Comparison of ENCODE assay signal across 1 cellular context in the genomic region with DNA sequence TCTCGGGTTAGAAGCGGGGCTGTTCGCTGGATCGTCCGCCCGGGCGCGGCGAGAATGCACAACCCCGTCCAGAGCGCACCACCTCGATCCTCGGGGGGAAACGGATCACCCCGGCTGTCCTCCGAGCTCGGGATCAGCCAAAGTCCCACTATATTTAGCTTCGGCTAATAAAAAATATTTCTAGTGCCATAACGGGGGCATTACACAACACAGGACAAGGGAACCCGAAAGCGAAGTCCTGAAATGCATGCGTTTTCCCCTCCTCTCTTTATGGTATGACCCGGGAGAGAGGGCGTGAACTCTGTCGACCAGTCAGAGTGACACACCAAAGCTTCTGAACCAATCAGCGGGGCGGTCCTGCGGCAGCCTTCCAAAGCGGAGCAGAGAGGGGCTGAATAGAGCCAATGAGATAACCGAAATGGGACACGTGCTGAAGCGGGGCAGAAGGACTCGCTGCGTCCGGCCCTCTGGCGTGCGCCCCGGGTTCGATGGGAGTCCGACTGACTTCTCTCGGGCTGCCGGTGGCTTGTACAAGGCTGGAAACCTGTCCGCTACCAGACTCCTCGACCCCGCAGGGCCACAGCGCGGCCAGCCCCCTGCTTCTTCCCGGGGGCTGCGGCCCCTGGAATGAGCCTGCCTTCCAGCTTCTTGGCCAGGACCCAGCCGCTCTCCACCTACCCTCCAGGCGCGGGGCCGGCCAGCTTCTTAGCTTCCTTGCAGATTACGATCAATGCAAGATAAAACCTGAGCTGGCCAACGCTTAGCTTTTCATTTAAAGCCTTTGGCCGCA.
TF ChIP-seq lines count a peak whose summit lies in the region.

A gene with protein sequence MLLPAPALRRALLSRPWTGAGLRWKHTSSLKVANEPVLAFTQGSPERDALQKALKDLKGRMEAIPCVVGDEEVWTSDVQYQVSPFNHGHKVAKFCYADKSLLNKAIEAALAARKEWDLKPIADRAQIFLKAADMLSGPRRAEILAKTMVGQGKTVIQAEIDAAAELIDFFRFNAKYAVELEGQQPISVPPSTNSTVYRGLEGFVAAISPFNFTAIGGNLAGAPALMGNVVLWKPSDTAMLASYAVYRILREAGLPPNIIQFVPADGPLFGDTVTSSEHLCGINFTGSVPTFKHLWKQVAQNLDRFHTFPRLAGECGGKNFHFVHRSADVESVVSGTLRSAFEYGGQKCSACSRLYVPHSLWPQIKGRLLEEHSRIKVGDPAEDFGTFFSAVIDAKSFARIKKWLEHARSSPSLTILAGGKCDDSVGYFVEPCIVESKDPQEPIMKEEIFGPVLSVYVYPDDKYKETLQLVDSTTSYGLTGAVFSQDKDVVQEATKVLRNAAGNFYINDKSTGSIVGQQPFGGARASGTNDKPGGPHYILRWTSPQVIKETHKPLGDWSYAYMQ (minus strand): TSS at position 33 of the 790 bp plus-strand sequence. CDS start 32 bp downstream, at position 1.

TF ChIP-seq in WTC11, 78 proteins besides CTCF, POLR2A, EP300 and RAD21 (continued from another document):
- TF ChIP-seq, protein P1, sequence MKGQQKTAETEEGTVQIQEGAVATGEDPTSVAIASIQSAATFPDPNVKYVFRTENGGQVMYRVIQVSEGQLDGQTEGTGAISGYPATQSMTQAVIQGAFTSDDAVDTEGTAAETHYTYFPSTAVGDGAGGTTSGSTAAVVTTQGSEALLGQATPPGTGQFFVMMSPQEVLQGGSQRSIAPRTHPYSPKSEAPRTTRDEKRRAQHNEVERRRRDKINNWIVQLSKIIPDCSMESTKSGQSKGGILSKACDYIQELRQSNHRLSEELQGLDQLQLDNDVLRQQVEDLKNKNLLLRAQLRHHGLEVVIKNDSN (CRISPR knock-in tag; IDR thresholded peaks at IDR 0.05), result peak; percentile 97
- TF ChIP-seq MYBL2 (CRISPR knock-in tag; IDR thresholded peaks at IDR 0.05), result 0 out of 2 replicates have a peak, but pooled peaks have one; percentile 28
- TF ChIP-seq ZNF232 (CRISPR knock-in tag; IDR thresholded peaks at IDR 0.05), result 0 out of 2 replicates have a peak, but pooled peaks have one; percentile 42
- TF ChIP-seq, protein P2, sequence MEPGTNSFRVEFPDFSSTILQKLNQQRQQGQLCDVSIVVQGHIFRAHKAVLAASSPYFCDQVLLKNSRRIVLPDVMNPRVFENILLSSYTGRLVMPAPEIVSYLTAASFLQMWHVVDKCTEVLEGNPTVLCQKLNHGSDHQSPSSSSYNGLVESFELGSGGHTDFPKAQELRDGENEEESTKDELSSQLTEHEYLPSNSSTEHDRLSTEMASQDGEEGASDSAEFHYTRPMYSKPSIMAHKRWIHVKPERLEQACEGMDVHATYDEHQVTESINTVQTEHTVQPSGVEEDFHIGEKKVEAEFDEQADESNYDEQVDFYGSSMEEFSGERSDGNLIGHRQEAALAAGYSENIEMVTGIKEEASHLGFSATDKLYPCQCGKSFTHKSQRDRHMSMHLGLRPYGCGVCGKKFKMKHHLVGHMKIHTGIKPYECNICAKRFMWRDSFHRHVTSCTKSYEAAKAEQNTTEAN (CRISPR knock-in tag; IDR thresholded peaks at IDR 0.05), result no peak
- TF ChIP-seq, protein P3, sequence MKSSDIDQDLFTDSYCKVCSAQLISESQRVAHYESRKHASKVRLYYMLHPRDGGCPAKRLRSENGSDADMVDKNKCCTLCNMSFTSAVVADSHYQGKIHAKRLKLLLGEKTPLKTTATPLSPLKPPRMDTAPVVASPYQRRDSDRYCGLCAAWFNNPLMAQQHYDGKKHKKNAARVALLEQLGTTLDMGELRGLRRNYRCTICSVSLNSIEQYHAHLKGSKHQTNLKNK (CRISPR knock-in tag; IDR thresholded peaks at IDR 0.05), result no peak
- TF ChIP-seq SP1 (CRISPR knock-in tag; conservative IDR thresholded peaks at IDR 0.05), result peak; percentile 7; the same call in 1 of the 2 replicates
- TF ChIP-seq ZNF138 (CRISPR knock-in tag; conservative IDR thresholded peaks at IDR 0.05), result no peak
- peak; percentile 73; the same call in 1 of the 2 replicates for TF ChIP-seq TEAD1 (CRISPR knock-in tag; IDR thresholded peaks at IDR 0.05)
- TF ChIP-seq RORB (CRISPR knock-in tag; IDR thresholded peaks at IDR 0.05), result no peak
- TF ChIP-seq NR3C1 (CRISPR knock-in tag; conservative IDR thresholded peaks at IDR 0.05; ENCODE audit: low read depth), result no peak
- TF ChIP-seq ZBTB21 (CRISPR knock-in tag; IDR thresholded peaks at IDR 0.05; ENCODE audit: borderline replicate concordance), result no peak
- TF ChIP-seq, protein P4, sequence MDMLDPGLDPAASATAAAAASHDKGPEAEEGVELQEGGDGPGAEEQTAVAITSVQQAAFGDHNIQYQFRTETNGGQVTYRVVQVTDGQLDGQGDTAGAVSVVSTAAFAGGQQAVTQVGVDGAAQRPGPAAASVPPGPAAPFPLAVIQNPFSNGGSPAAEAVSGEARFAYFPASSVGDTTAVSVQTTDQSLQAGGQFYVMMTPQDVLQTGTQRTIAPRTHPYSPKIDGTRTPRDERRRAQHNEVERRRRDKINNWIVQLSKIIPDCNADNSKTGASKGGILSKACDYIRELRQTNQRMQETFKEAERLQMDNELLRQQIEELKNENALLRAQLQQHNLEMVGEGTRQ (CRISPR knock-in tag; IDR thresholded peaks at IDR 0.05), result peak; percentile 96
- TF ChIP-seq, protein P5, sequence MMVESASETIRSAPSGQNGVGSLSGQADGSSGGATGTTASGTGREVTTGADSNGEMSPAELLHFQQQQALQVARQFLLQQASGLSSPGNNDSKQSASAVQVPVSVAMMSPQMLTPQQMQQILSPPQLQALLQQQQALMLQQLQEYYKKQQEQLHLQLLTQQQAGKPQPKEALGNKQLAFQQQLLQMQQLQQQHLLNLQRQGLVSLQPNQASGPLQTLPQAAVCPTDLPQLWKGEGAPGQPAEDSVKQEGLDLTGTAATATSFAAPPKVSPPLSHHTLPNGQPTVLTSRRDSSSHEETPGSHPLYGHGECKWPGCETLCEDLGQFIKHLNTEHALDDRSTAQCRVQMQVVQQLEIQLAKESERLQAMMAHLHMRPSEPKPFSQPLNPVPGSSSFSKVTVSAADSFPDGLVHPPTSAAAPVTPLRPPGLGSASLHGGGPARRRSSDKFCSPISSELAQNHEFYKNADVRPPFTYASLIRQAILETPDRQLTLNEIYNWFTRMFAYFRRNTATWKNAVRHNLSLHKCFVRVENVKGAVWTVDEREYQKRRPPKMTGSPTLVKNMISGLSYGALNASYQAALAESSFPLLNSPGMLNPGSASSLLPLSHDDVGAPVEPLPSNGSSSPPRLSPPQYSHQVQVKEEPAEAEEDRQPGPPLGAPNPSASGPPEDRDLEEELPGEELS (CRISPR knock-in tag; IDR thresholded peaks at IDR 0.05), result peak; percentile 46; the same call in 1 of the 2 replicates
